ENCODE assay signal across 32 cellular contexts in genomic region chr22:46858181-46858771, GRCh38.
"Had no signal": no experiment of that assay in that cellular context is flagged by ENCODE, and none has a peak within 500 bp of the region (broad histone marks: within the 10 kb centered on the region; RNA-seq: fewer than 3 reads in every experiment).

No MANE protein-coding gene starts in this region.

- H3K4me3 ChIP-seq: ascending aorta, MG63, SJCRH30, SK-N-MC had no signal

- H3K36me3 ChIP-seq: ascending aorta, MG63, SJCRH30, WERI-Rb-1 had no signal

- H3K27me3 ChIP-seq: ascending aorta, MG63, SJCRH30 had no signal

- H3K4me3 Mint-ChIP-seq: activated CD4-positive, alpha-beta memory T cell treated with anti-CD3 and anti-CD28 coated beads, Interleukin-2, amount 10 ng/mL, durations not matched to agents 7 days and 5 days; activated CD8-positive, alpha-beta memory T cell treated with anti-CD3 and anti-CD28 coated beads, Interleukin-2, amount 10 ng/mL, durations not matched to agents 7 days and 5 days; activated naive CD8-positive, alpha-beta T cell treated with anti-CD3 and anti-CD28 coated beads for 36 hours; activated T-helper 17 cell treated with anti-CD3 and anti-CD28 coated beads, Interleukin-2, amount 50 U/mL, for 72 hours had no signal

- H3K9me3 ChIP-seq: ascending aorta, MG63, SJCRH30 had no signal

- H3K9me3 Mint-ChIP-seq: activated CD4-positive, alpha-beta memory T cell treated with anti-CD3 and anti-CD28 coated beads, Interleukin-2, amount 10 ng/mL, durations not matched to agents 7 days and 5 days; activated naive CD8-positive, alpha-beta T cell treated with anti-CD3 and anti-CD28 coated beads for 36 hours; activated T-helper 17 cell treated with anti-CD3 and anti-CD28 coated beads, Interleukin-2, amount 50 U/mL, for 72 hours had no signal

- H3K4me1 ChIP-seq: ascending aorta, SJCRH30 had no signal

- H3K27me3 Mint-ChIP-seq: activated CD4-positive, alpha-beta memory T cell treated with anti-CD3 and anti-CD28 coated beads, Interleukin-2, amount 10 ng/mL, durations not matched to agents 7 days and 5 days; activated CD8-positive, alpha-beta memory T cell treated with anti-CD3 and anti-CD28 coated beads, Interleukin-2, amount 10 ng/mL, durations not matched to agents 7 days and 5 days; activated naive CD8-positive, alpha-beta T cell treated with anti-CD3 and anti-CD28 coated beads for 36 hours; activated T-helper 17 cell treated with anti-CD3 and anti-CD28 coated beads, Interleukin-2, amount 50 U/mL, for 72 hours had no signal

- ATAC-seq: activated CD8-positive, alpha-beta memory T cell treated with anti-CD3 and anti-CD28 coated beads, Interleukin-2, amount 10 ng/mL, durations not matched to agents 7 days and 5 days; activated T-helper 17 cell treated with anti-CD3 and anti-CD28 coated beads, Interleukin-2, amount 50 U/mL, for 72 hours; Panc1 had no signal

- H3K27ac Mint-ChIP-seq: activated CD4-positive, alpha-beta memory T cell treated with anti-CD3 and anti-CD28 coated beads, Interleukin-2, amount 10 ng/mL, durations not matched to agents 7 days and 5 days; activated CD8-positive, alpha-beta memory T cell treated with anti-CD3 and anti-CD28 coated beads, Interleukin-2, amount 10 ng/mL, durations not matched to agents 7 days and 5 days; activated naive CD8-positive, alpha-beta T cell treated with anti-CD3 and anti-CD28 coated beads for 36 hours; activated T-helper 17 cell treated with anti-CD3 and anti-CD28 coated beads, Interleukin-2, amount 50 U/mL, for 72 hours had no signal

- H3K27ac ChIP-seq: ascending aorta, SJCRH30, SK-N-MC, WERI-Rb-1 had no signal

- DNase-seq: activated CD4-positive, alpha-beta memory T cell treated with anti-CD3 and anti-CD28 coated beads, Interleukin-2, amount 10 ng/mL, durations not matched to agents 7 days and 5 days; activated CD4-positive, alpha-beta T cell treated with anti-CD3 and anti-CD28 coated beads for 1 hour; activated CD4-positive, alpha-beta T cell treated with anti-CD3 and anti-CD28 coated beads for 48 hours; activated CD4-positive, CD25-positive, alpha-beta regulatory T cell; activated CD8-positive, alpha-beta memory T cell treated with anti-CD3 and anti-CD28 coated beads for 24 hours; activated CD8-positive, alpha-beta memory T cell treated with anti-CD3 and anti-CD28 coated beads, Interleukin-2, amount 10 ng/mL, durations not matched to agents 7 days and 5 days; activated CD8-positive, alpha-beta memory T cell treated with anti-CD3 and anti-CD28 coated beads, Interleukin-2, amount 50 U/mL, for 48 hours; activated effector memory CD4-positive, alpha-beta T cell treated with anti-CD3 and anti-CD28 coated beads, Interleukin-2, amount 50 U/mL, for 16 hours; activated naive CD4-positive, alpha-beta T cell; activated naive CD4-positive, alpha-beta T cell treated with anti-CD3 and anti-CD28 coated beads, Interleukin-2, amount 50 U/mL, for 16 hours; activated naive CD8-positive, alpha-beta T cell treated with anti-CD3 and anti-CD28 coated beads for 36 hours; activated T-cell treated with anti-CD3 and anti-CD28 coated beads, Interleukin-2, amount 50 U/mL, for 48 hours; amniotic stem cell; Kasumi-1; KG1; MG63; NCI-H1048; NCI-H1105 treated with DMSO at 0.1 percent for 48 hours; NCI-H1436 treated with DMSO at 0.1 percent for 48 hours; NCI-H1694 treated with DMSO at 0.1 percent for 48 hours; NCI-H2029; NCI-H345; NCI-H524 treated with DMSO at 0.1 percent for 48 hours; SHP77; SJCRH30; T-helper 2 cell; T1000; WERI-Rb-1 had no signal
